ENCODE assay signal across 18 cellular contexts in genomic region chr11:88666364-88666763, GRCh38.
DNase-seq lines count a peak whose midpoint lies in the region; ATAC-seq, FAIRE-seq and TF ChIP-seq lines count a peak whose summit lies in the region.
"Had no signal": no experiment of that assay in that cellular context is flagged by ENCODE, and none has a peak within 500 bp of the region (broad histone marks: within the 10 kb centered on the region; RNA-seq: fewer than 3 reads in every experiment).

No MANE protein-coding gene starts in this region.

- no peaks in the 10 kb centered on the region for H3K27me3 ChIP-seq in colonic mucosa
- H3K27me3 ChIP-seq in pancreas: no peaks in the 10 kb centered on the region

- no peaks in the 10 kb centered on the region for H3K36me3 ChIP-seq in colonic mucosa
- H3K36me3 ChIP-seq in pancreas: no peaks in the 10 kb centered on the region

- DNase-seq in colonic mucosa (peak; percentile 74), left colon (peak in 1 of 2 donors; percentile 37), pancreas (no peak), NCI-H1417 treated with DMSO at 0.1 percent for 48 hours (lab: John Stamatoyannopoulos, UW) (no peak), head of caudate nucleus (no peak)
- no peak for DNase-seq in natural killer cell treated with Interleukin-12 subunit alpha and Interleukin-12 subunit beta and Interleukin-15 and Interleukin-18, amount 100 ng/mL, for 72 hours (ENCODE audit: low spot score)
- DNase-seq: C1 segment of cervical spinal cord; Calu3; CD4-positive, alpha-beta memory T cell; COR-L47; DMS53; DMS79 treated with DMSO at 0.1 percent for 48 hours; GF-D8; H9 had no signal

- FAIRE-seq in pancreas (lab: Jason Lieb, UNC): peak; percentile 20
- FAIRE-seq: GM12891, GM18507 had no signal

- H3K4me1 ChIP-seq in colonic mucosa (no peaks in the 10 kb centered on the region), pancreas (no peaks in the 10 kb centered on the region)

- H3K27ac Mint-ChIP-seq in natural killer cell treated with Interleukin-12 subunit alpha and Interleukin-12 subunit beta and Interleukin-15 and Interleukin-18, amount 100 ng/mL, for 72 hours: no peak overlapping the region
- H3K27ac Mint-ChIP-seq: CD4-positive, alpha-beta memory T cell; GM23338; H9 had no signal

- ATAC-seq in left colon (peak; percentile 96), pancreas (no peak)
- no peak for ATAC-seq in natural killer cell treated with Interleukin-12 subunit alpha and Interleukin-12 subunit beta and Interleukin-15 and Interleukin-18, amount 100 ng/mL, for 72 hours
- ATAC-seq: GM23338, HCT116 had no signal

- no peak overlapping the region for H3K9ac ChIP-seq in colonic mucosa (ENCODE audit: low read depth in 2 of 2, low read length in 2 of 2)

- peak overlapping the region; percentile 50 for H3K27ac ChIP-seq in colonic mucosa
- H3K27ac ChIP-seq in pancreas: no peak overlapping the region

- 44 to 62% methylated on average over 1 of the region's 1 CpG for WGBS in pancreas, 2 donors

- H3K4me3 Mint-ChIP-seq in natural killer cell treated with Interleukin-12 subunit alpha and Interleukin-12 subunit beta and Interleukin-15 and Interleukin-18, amount 100 ng/mL, for 72 hours: no peak overlapping the region
- H3K4me3 Mint-ChIP-seq: CD4-positive, alpha-beta memory T cell; GM23338; H9 had no signal

- no peaks in the 10 kb centered on the region for H3K27me3 Mint-ChIP-seq in natural killer cell treated with Interleukin-12 subunit alpha and Interleukin-12 subunit beta and Interleukin-15 and Interleukin-18, amount 100 ng/mL, for 72 hours
- H3K27me3 Mint-ChIP-seq: CD4-positive, alpha-beta memory T cell had no signal

- TF ChIP-seq CTCF in colonic mucosa (IDR thresholded peaks at IDR 0.05) (no peak), pancreas (IDR thresholded peaks at IDR 0.05) (no peak)

- no peaks in the 10 kb centered on the region for H3K36me3 Mint-ChIP-seq in natural killer cell treated with Interleukin-12 subunit alpha and Interleukin-12 subunit beta and Interleukin-15 and Interleukin-18, amount 100 ng/mL, for 72 hours
- H3K36me3 Mint-ChIP-seq: CD4-positive, alpha-beta memory T cell had no signal

- H3K9me3 ChIP-seq in colonic mucosa (no peaks in the 10 kb centered on the region), pancreas (no peaks in the 10 kb centered on the region)

- intact Hi-C loops in colonic mucosa (cut with DNase I) (no loop called here), left colon (cut with DNase I, micrococcal nuclease) (no loop called here), pancreas (cut with DNase I) (no loop called here), head of caudate nucleus (cut with DNase I) (no loop called here)

- no peaks in the 10 kb centered on the region for H3K4me1 Mint-ChIP-seq in natural killer cell treated with Interleukin-12 subunit alpha and Interleukin-12 subunit beta and Interleukin-15 and Interleukin-18, amount 100 ng/mL, for 72 hours (ENCODE audit: low read depth in 2 of 2)
- H3K4me1 Mint-ChIP-seq: CD4-positive, alpha-beta memory T cell; GM23338; H9 had no signal

- H3K9me3 Mint-ChIP-seq in natural killer cell treated with Interleukin-12 subunit alpha and Interleukin-12 subunit beta and Interleukin-15 and Interleukin-18, amount 100 ng/mL, for 72 hours: no peaks in the 10 kb centered on the region
- H3K9me3 Mint-ChIP-seq: H9 had no signal

- H3K4me3 ChIP-seq in colonic mucosa (no peak overlapping the region), pancreas (no peak overlapping the region)
- H3K4me3 ChIP-seq: GM23338 had no signal
